ENCODE assay signal across 8 cellular contexts in genomic region chr11:118252688-118253087, GRCh38. TPM values are rescaled to one million over a fixed set of nuclear protein-coding genes. Genes with fewer than 3 reads are reported as not detected.
DNase-seq lines count a peak whose midpoint lies in the region; ATAC-seq lines count a peak whose summit lies in the region.

No MANE protein-coding gene starts in this region.

- H3K4me3 ChIP-seq in CD4-positive, CD25-positive, alpha-beta regulatory T cell (ENCODE audit: low read depth, low read length), result peak overlapping the region; percentile 97
- H3K4me3 ChIP-seq in adipocyte (ENCODE audit: low read length) (peak overlapping the region; percentile 85), muscle layer of duodenum (ENCODE audit: low read depth in 1 of 2, low read length in 2 of 2) (peak overlapping the region; percentile 92 to 95)

- H3K9me3 Mint-ChIP-seq in CD4-positive, CD25-positive, alpha-beta regulatory T cell, result no peaks in the 10 kb centered on the region

- no peaks in the 10 kb centered on the region for H3K27me3 ChIP-seq in CD4-positive, CD25-positive, alpha-beta regulatory T cell (ENCODE audit: control insufficient read depth, insufficient read depth, low read length)
- H3K27me3 ChIP-seq in adipocyte (replicated peaks; ENCODE audit: control insufficient read depth, insufficient read depth, low read length) (peaks cover 13% of the 10 kb centered on the region), muscle layer of duodenum (ENCODE audit: low read depth, low read length) (no peaks in the 10 kb centered on the region)

- no peak for ATAC-seq in CD4-positive, CD25-positive, alpha-beta regulatory T cell (ENCODE audit: low read depth in 2 of 2)
- peak; percentile 11 for ATAC-seq in HG02642 (IDR thresholded peaks at IDR 0.05; ENCODE audit: poor library complexity, unreplicated experiment)
- ATAC-seq in GM21717 (IDR thresholded peaks at IDR 0.05; ENCODE audit: unreplicated experiment), result no peak
- ATAC-seq in HG03196 (IDR thresholded peaks at IDR 0.05; ENCODE audit: unreplicated experiment), result no peak

- H3K27ac Mint-ChIP-seq in CD4-positive, CD25-positive, alpha-beta regulatory T cell, result peak overlapping the region; percentile 99 to 100 (median 100)

- peaks cover 27% of the 10 kb centered on the region for H3K4me1 ChIP-seq in CD4-positive, CD25-positive, alpha-beta regulatory T cell (ENCODE audit: control insufficient read depth, insufficient read depth, low read length, poor library complexity, severe bottlenecking)
- H3K4me1 ChIP-seq in adipocyte (ENCODE audit: control insufficient read depth, insufficient read depth, low read length), result peaks cover 2% of the 10 kb centered on the region
- H3K4me1 ChIP-seq in muscle layer of duodenum (ENCODE audit: control insufficient read depth in 1 of 2, insufficient read depth in 2 of 2, low read length in 2 of 2), result peaks cover 4 to 8% of the 10 kb centered on the region in 2 donors

- H3K36me3 ChIP-seq in CD4-positive, CD25-positive, alpha-beta regulatory T cell (ENCODE audit: control insufficient read depth, insufficient read depth, low read length), result no peaks in the 10 kb centered on the region
- H3K36me3 ChIP-seq in adipocyte (ENCODE audit: control insufficient read depth, insufficient read depth, low read length, severe bottlenecking) (no peaks in the 10 kb centered on the region), muscle layer of duodenum (ENCODE audit: control insufficient read depth in 1 of 2, insufficient read depth in 2 of 2, low read length in 2 of 2) (no peaks in the 10 kb centered on the region)

- H3K27me3 Mint-ChIP-seq in CD4-positive, CD25-positive, alpha-beta regulatory T cell, result peaks cover 6% of the 10 kb centered on the region

- DNase-seq in CD4-positive, CD25-positive, alpha-beta regulatory T cell, result no peak
- DNase-seq in adipocyte (ENCODE audit: low read depth), result no peak
- DNase-seq in SK-N-DZ (ENCODE audit: low spot score), result no peak
- no peak for DNase-seq in SKM-1 treated with dmso at 0.1 percent for 144 hours (lab: John Stamatoyannopoulos, UW; ENCODE audit: unreplicated experiment)

- H3K4me1 Mint-ChIP-seq in CD4-positive, CD25-positive, alpha-beta regulatory T cell, result peaks cover 22 to 42% (median 36%) of the 10 kb centered on the region in 4 donors

- H3K4me3 Mint-ChIP-seq in CD4-positive, CD25-positive, alpha-beta regulatory T cell, result peak overlapping the region; percentile 96 to 100 (median 99)

- H3K9ac ChIP-seq in adipocyte (ENCODE audit: low read length), result no peak overlapping the region

- peaks cover 6% of the 10 kb centered on the region for H3K36me3 Mint-ChIP-seq in CD4-positive, CD25-positive, alpha-beta regulatory T cell

- peak overlapping the region; percentile 95 for H3K27ac ChIP-seq in CD4-positive, CD25-positive, alpha-beta regulatory T cell (ENCODE audit: insufficient read depth, low read length, poor library complexity, severe bottlenecking)
- peak overlapping the region; percentile 96 for H3K27ac ChIP-seq in muscle layer of duodenum (ENCODE audit: low read length)

- H3K9me3 ChIP-seq in CD4-positive, CD25-positive, alpha-beta regulatory T cell (ENCODE audit: control insufficient read depth in 2 of 2, low read length in 2 of 2), result no peaks in the 10 kb centered on the region
- no peaks in the 10 kb centered on the region for H3K9me3 ChIP-seq in adipocyte (ENCODE audit: control insufficient read depth, low read length)
- H3K9me3 ChIP-seq in muscle layer of duodenum (ENCODE audit: control insufficient read depth in 1 of 2, low read length in 2 of 2), result no peaks in the 10 kb centered on the region

RNA-seq across cellular contexts. Expression of gene MPZL3, which starts 0.5 kb away (rescaled TPM):
- 16.1 TPM for total RNA-seq in CD4-positive, CD25-positive, alpha-beta regulatory T cell
- 10 to 100 TPM in 1 of 4 donors, 1 to 10 TPM in 3; 4.5 to 12.2 (median 6.3) TPM for polyA plus RNA-seq in CD4-positive, CD25-positive, alpha-beta regulatory T cell
- polyA plus RNA-seq in SK-N-DZ (2014; cell fraction: cytosol; rRNA removed), result not detected in 2 replicates
- not detected in 2 replicates for polyA plus RNA-seq in SK-N-DZ (2014; cell fraction: nucleus; rRNA removed)

RNA-seq across cellular contexts. Expression of gene MPZL2, which starts 11.4 kb away (rescaled TPM):
- total RNA-seq in CD4-positive, CD25-positive, alpha-beta regulatory T cell, result 1.0 TPM
- polyA plus RNA-seq in CD4-positive, CD25-positive, alpha-beta regulatory T cell, result under 1 TPM in 1 of 4 donors, not detected in 3; 0.37 TPM
- polyA plus RNA-seq in SK-N-DZ (2014; cell fraction: cytosol; rRNA removed), result not detected in 2 replicates
- polyA plus RNA-seq in SK-N-DZ (2014; cell fraction: nucleus; rRNA removed), result not detected in 2 replicates

RNA-seq across cellular contexts. Expression of gene JAML, which starts 27.9 kb away (rescaled TPM):
- total RNA-seq in CD4-positive, CD25-positive, alpha-beta regulatory T cell, result 71.5 TPM
- polyA plus RNA-seq in CD4-positive, CD25-positive, alpha-beta regulatory T cell, result 100 to 1,000 TPM; 169 to 200 (median 174) TPM
- polyA plus RNA-seq in SK-N-DZ (2014; cell fraction: cytosol; rRNA removed), result not detected in 2 replicates
- not detected in 2 replicates for polyA plus RNA-seq in SK-N-DZ (2014; cell fraction: nucleus; rRNA removed)

RNA-seq across cellular contexts. Expression of gene CD3E, which starts 51.8 kb away (rescaled TPM):
- total RNA-seq in CD4-positive, CD25-positive, alpha-beta regulatory T cell, result 585 TPM
- polyA plus RNA-seq in CD4-positive, CD25-positive, alpha-beta regulatory T cell, result 100 to 1,000 TPM; 704 to 823 (median 778) TPM
- polyA plus RNA-seq in SK-N-DZ (2014; cell fraction: cytosol; rRNA removed), result not detected in 2 replicates
- polyA plus RNA-seq in SK-N-DZ (2014; cell fraction: nucleus; rRNA removed), result not detected in 2 replicates
